In genomic region chr5:141512390-141513020, GRCh38 we compare ENCODE assay signal across 8 cellular contexts. TPM values are rescaled to one million over a fixed set of nuclear protein-coding genes. Genes with fewer than 3 reads are reported as not detected.
A peak's percentile ranks its signal among the peaks of the same experiment; 100 is the strongest.
DNase-seq lines count a peak whose midpoint lies in the region; ATAC-seq and TF ChIP-seq lines count a peak whose summit lies in the region.

No MANE protein-coding gene starts in this region.

- peaks cover 43% of the 10 kb centered on the region for H3K4me1 Mint-ChIP-seq in activated CD8-positive, alpha-beta T cell treated with anti-CD3 and anti-CD28 coated beads for 36 hours (ENCODE audit: low read depth)

- peak; percentile 38 for ATAC-seq in activated CD8-positive, alpha-beta T cell treated with anti-CD3 and anti-CD28 coated beads for 36 hours

- TF ChIP-seq CTCF in activated CD8-positive, alpha-beta T cell treated with anti-CD3 and anti-CD28 coated beads for 36 hours (IDR thresholded peaks at IDR 0.05): peak; percentile 87

- peak overlapping the region; percentile 70 for H3K4me3 Mint-ChIP-seq in activated CD8-positive, alpha-beta T cell treated with anti-CD3 and anti-CD28 coated beads for 36 hours

- peak; percentile 9 for DNase-seq in NOMO-1 treated with DMSO at 0.1 percent for 48 hours (lab: John Stamatoyannopoulos, UW; ENCODE audit: unreplicated experiment)
- DNase-seq in NOMO-1 (lab: John Stamatoyannopoulos, UW; ENCODE audit: unreplicated experiment in 2 of 2): no peak
- peak; percentile 51 for DNase-seq in NCI-H187 treated with DMSO at 0.1 percent for 48 hours (lab: John Stamatoyannopoulos, UW)
- DNase-seq in activated CD8-positive, alpha-beta T cell treated with anti-CD3 and anti-CD28 coated beads for 36 hours: peak; percentile 94
- peak; percentile 92 for DNase-seq in ecto neural progenitor cell (ENCODE audit: low spot score)
- peak; percentile 81 for DNase-seq in medulla oblongata (ENCODE audit: extremely low spot score)
- DNase-seq in stimulated activated CD8-positive, alpha-beta memory T cell treated with anti-CD3 and anti-CD28 coated beads, Interleukin-12 subunit alpha, Interleukin-12 subunit beta, amount 100 ng/mL, for 4 hours (ENCODE audit: low read depth): peak; percentile 55
- DNase-seq in NCI-H2107 (lab: John Stamatoyannopoulos, UW): no peak

- CTCF ChIA-PET in activated CD8-positive, alpha-beta T cell treated with anti-CD3 and anti-CD28 coated beads for 36 hours (lab: Charles Lee): interaction anchor here (0.7 to 9.4 kb wide), 42 partner anchors 9 to 647 kb away, joined by 3 to 122 read pairs (median 5); partner anchors contain the start of genes PCDHGA10, PCDHGA11, PCDHGA12 and PCDHGA3

- H3K36me3 Mint-ChIP-seq in activated CD8-positive, alpha-beta T cell treated with anti-CD3 and anti-CD28 coated beads for 36 hours (ENCODE audit: low read depth): peaks cover 30% of the 10 kb centered on the region

- intact Hi-C loops in activated CD8-positive, alpha-beta T cell treated with anti-CD3 and anti-CD28 coated beads for 36 hours (cut with micrococcal nuclease): loop anchor here (5.0 to 10.0 kb wide), 2 partner anchors 100 to 188 kb away; partner anchors contain the start of genes PCDHGA10 and TAF7

- POLR2A ChIA-PET in activated CD8-positive, alpha-beta T cell treated with anti-CD3 and anti-CD28 coated beads for 36 hours (lab: Charles Lee): interaction anchor here (0.9 kb wide), 1 partner anchor 9 kb away, joined by 4 read pairs; no protein-coding TSS in a partner anchor

- H3K27me3 Mint-ChIP-seq in activated CD8-positive, alpha-beta T cell treated with anti-CD3 and anti-CD28 coated beads for 36 hours: no peaks in the 10 kb centered on the region

- H3K27ac Mint-ChIP-seq in activated CD8-positive, alpha-beta T cell treated with anti-CD3 and anti-CD28 coated beads for 36 hours: peak overlapping the region; percentile 84

- H3K9me3 Mint-ChIP-seq in activated CD8-positive, alpha-beta T cell treated with anti-CD3 and anti-CD28 coated beads for 36 hours: no peaks in the 10 kb centered on the region

RNA-seq across cellular contexts. Expression of gene PCDHGC5, which starts 23.6 kb away (rescaled TPM):
- not detected for total RNA-seq in activated CD8-positive, alpha-beta T cell treated with anti-CD3 and anti-CD28 coated beads for 36 hours

RNA-seq across cellular contexts. Expression of gene PCDHGC4, which starts 27.7 kb away (rescaled TPM):
- not detected for total RNA-seq in activated CD8-positive, alpha-beta T cell treated with anti-CD3 and anti-CD28 coated beads for 36 hours

RNA-seq across cellular contexts. Expression of gene PCDHGC3, which starts 36.7 kb away (rescaled TPM):
- total RNA-seq in activated CD8-positive, alpha-beta T cell treated with anti-CD3 and anti-CD28 coated beads for 36 hours: not detected

Comparison
In these comparisons a context has a peak if more than half of its experiments do, and no peak if none do; other contexts are left out.
1. DNase-seq: peak in NOMO-1 treated with DMSO at 0.1 percent for 48 hours (single experiment), NCI-H187 treated with DMSO at 0.1 percent for 48 hours (single experiment), activated CD8-positive, alpha-beta T cell treated with anti-CD3 and anti-CD28 coated beads for 36 hours (single experiment), ecto neural progenitor cell (single experiment), medulla oblongata (single experiment) and stimulated activated CD8-positive, alpha-beta memory T cell treated with anti-CD3 and anti-CD28 coated beads, Interleukin-12 subunit alpha, Interleukin-12 subunit beta, amount 100 ng/mL, for 4 hours (single experiment); none in NOMO-1 (0 of 2) and NCI-H2107 (single experiment).